14 cellular contexts compared by ENCODE assay signal in genomic region chrX:118521435-118521834, GRCh38. TPM values are rescaled to one million over a fixed set of nuclear protein-coding genes. Genes with fewer than 3 reads are reported as not detected.
A peak's percentile ranks its signal among the peaks of the same experiment; 100 is the strongest.
DNase-seq lines count a peak whose midpoint lies in the region; ATAC-seq, FAIRE-seq and TF ChIP-seq lines count a peak whose summit lies in the region.
"Had no signal": no experiment of that assay in that cellular context is flagged by ENCODE, and none has a peak within 500 bp of the region (broad histone marks: within the 10 kb centered on the region; RNA-seq: fewer than 3 reads in every experiment).

No MANE protein-coding gene starts in this region.

- H4K91ac ChIP-seq in IMR-90 (ENCODE audit: insufficient read depth, low read depth, low read length), result 0 out of 2 replicates have a peak overlapping the region, but pooled peaks have one; percentile 76

- no peak overlapping the region for H3K4me3 Mint-ChIP-seq in glutamatergic neuron (ENCODE audit: unreplicated experiment)
- H3K4me3 Mint-ChIP-seq: activated naive CD8-positive, alpha-beta T cell treated with anti-CD3 and anti-CD28 coated beads, Interleukin-2, amount 10 ng/mL, durations not matched to agents 7 days and 5 days had no signal

- H3K4me3 ChIP-seq in AG10803 (ENCODE audit: low read length), result no peak overlapping the region
- H3K4me3 ChIP-seq in IMR-90 (ENCODE audit: insufficient read depth, low read depth, low read length), result no peak overlapping the region
- H3K4me3 ChIP-seq in neutrophil (ENCODE audit: low read depth in 1 of 2, low read length in 1 of 2), result no peak overlapping the region
- H3K4me3 ChIP-seq: SJSA1 had no signal

- H4K20me1 ChIP-seq in IMR-90 (ENCODE audit: insufficient read depth, low read length), result no peaks in the 10 kb centered on the region; the same call in 1 of the 2 replicates

- in situ Hi-C loops in IMR-90 (cut with MboI; ENCODE audit: low sequenced_read_pairs), result no loop called here

- WGBS in IMR-90 (ENCODE audit: extremely low coverage in 2 of 2, insufficient read length in 1 of 2), 2 experiments, result no CpG with 5 or more reads among the region's 3 CpGs

- no peak overlapping the region for H2AK9ac ChIP-seq in IMR-90 (replicated peaks; ENCODE audit: low read depth, low read length, poor library complexity)

- H3K36me3 ChIP-seq in IMR-90 (ENCODE audit: control insufficient read depth, insufficient read depth, low read length), result no peaks in the 10 kb centered on the region
- H3K36me3 ChIP-seq in neutrophil, result no peaks in the 10 kb centered on the region
- H3K36me3 ChIP-seq: SJSA1 had no signal

- peak overlapping the region; percentile 96 for H3K18ac ChIP-seq in IMR-90 (ENCODE audit: low read depth, low read length)

- TF ChIP-seq RAD21 in IMR-90 (IDR thresholded peaks at IDR 0.05; ENCODE audit: low read length), result no peak

- peak; percentile 57 for ATAC-seq in IMR-90 (ENCODE audit: low read depth)
- ATAC-seq in GM19395 (IDR thresholded peaks at IDR 0.05; ENCODE audit: unreplicated experiment), result no peak
- no peak for ATAC-seq in HG02678 (IDR thresholded peaks at IDR 0.05; ENCODE audit: unreplicated experiment)
- no peak for ATAC-seq in HG03097 (IDR thresholded peaks at IDR 0.05; ENCODE audit: low FRiP score, unreplicated experiment)

- CTCF ChIA-PET in IMR-90 (lab: Yijun Ruan, JAX), result no interaction called here

- peak overlapping the region; percentile 58; the same call in 1 of the 2 replicates for H2BK20ac ChIP-seq in IMR-90 (ENCODE audit: low read depth, low read length)

- POLR2A ChIA-PET in IMR-90 (lab: Charles Lee; ENCODE audit: unreplicated experiment), result no interaction called here

- H3K4me1 Mint-ChIP-seq in glutamatergic neuron (ENCODE audit: low read depth, unreplicated experiment), result peaks cover 8% of the 10 kb centered on the region

- no TSS peak for BruUV-seq in IMR-90 (replicated peaks; lab: Mats Ljungman, UMichigan)

- no peaks in the 10 kb centered on the region for H3K27me3 Mint-ChIP-seq in glutamatergic neuron (ENCODE audit: unreplicated experiment)
- H3K27me3 Mint-ChIP-seq: activated naive CD8-positive, alpha-beta T cell treated with anti-CD3 and anti-CD28 coated beads, Interleukin-2, amount 10 ng/mL, durations not matched to agents 7 days and 5 days had no signal

- H3K14ac ChIP-seq in IMR-90 (replicated peaks; ENCODE audit: low read depth, low read length), result no peak overlapping the region

- H3K9me3 ChIP-seq in IMR-90 (ENCODE audit: control insufficient read depth, insufficient read depth, low read length) (no peaks in the 10 kb centered on the region), neutrophil (no peaks in the 10 kb centered on the region)
- H3K9me3 ChIP-seq: Caco-2, SJSA1 had no signal

- intact Hi-C loops in IMR-90 (cut with micrococcal nuclease), result no loop called here

- no peaks in the 10 kb centered on the region for H3K27me3 ChIP-seq in IMR-90 (ENCODE audit: control insufficient read depth, insufficient read depth, low read length)
- no peaks in the 10 kb centered on the region for H3K27me3 ChIP-seq in neutrophil
- H3K27me3 ChIP-seq: SJSA1 had no signal

- DNase-seq in AG10803 (ENCODE audit: low read depth) (peak; percentile 81), IMR-90 (peak; percentile 76), glutamatergic neuron (no peak)
- DNase-seq: activated naive CD8-positive, alpha-beta T cell treated with anti-CD3 and anti-CD28 coated beads, Interleukin-2, amount 10 ng/mL, durations not matched to agents 7 days and 5 days; Caco-2; NCI-H510A; stimulated activated CD4-positive, alpha-beta T cell treated with anti-CD3 and anti-CD28 coated beads, Interleukin-2, amount 100 ng/mL, for 24 hours had no signal

- H3K9me1 ChIP-seq in IMR-90 (ENCODE audit: insufficient read depth, low read length), result no peaks in the 10 kb centered on the region

- H3K9ac ChIP-seq in IMR-90 (ENCODE audit: low read depth, low read length), result no peak overlapping the region

- peak; percentile 72 for FAIRE-seq in colon (lab: Jason Lieb, UNC)
- FAIRE-seq: endometrium had no signal

- H4K5ac ChIP-seq in IMR-90 (ENCODE audit: low read depth, low read length), result peak overlapping the region; percentile 99; the same call in 1 of the 2 replicates

- TF ChIP-seq POLR2A in IMR-90 (IDR thresholded peaks at IDR 0.05; ENCODE audit: low read depth, low read length), result no peak

- H3K4me1 ChIP-seq in IMR-90 (ENCODE audit: control insufficient read depth, insufficient read depth, low read length) (peaks cover 20% of the 10 kb centered on the region), neutrophil (ENCODE audit: control insufficient read depth in 1 of 2, insufficient read depth in 1 of 2, low read depth in 1 of 2, low read length in 1 of 2) (peaks cover 66 to 69% of the 10 kb centered on the region in 2 experiments)
- H3K4me1 ChIP-seq: Caco-2 had no signal

- H3K79me1 ChIP-seq in IMR-90 (ENCODE audit: low read depth in 1 of 2, low read length in 2 of 2), result peaks cover 5 to 15% of the 10 kb centered on the region in 2 experiments

- TF ChIP-seq CTCF in AG10803 (conservative IDR thresholded peaks at IDR 0.05; ENCODE audit: low read length), result no peak
- TF ChIP-seq CTCF in IMR-90 (conservative IDR thresholded peaks at IDR 0.05; ENCODE audit: low read depth, low read length), result no peak
- no peak for TF ChIP-seq CTCF in neutrophil (IDR thresholded peaks at IDR 0.05)
- no peak for TF ChIP-seq CTCF in glutamatergic neuron (IDR thresholded peaks at IDR 0.05; ENCODE audit: partially characterized antibody, unreplicated experiment)

- peak overlapping the region; percentile 81; the same call in 1 of the 2 replicates for H3K4ac ChIP-seq in IMR-90 (ENCODE audit: low read depth, low read length)

- H3K27ac ChIP-seq in IMR-90 (ENCODE audit: insufficient read depth, low read length) (peak overlapping the region; percentile 79; the same call in 1 of the 2 replicates), neutrophil (peak overlapping the region; percentile 59)

- peak overlapping the region; percentile 76; the same call in 1 of the 2 replicates for H3K4me2 ChIP-seq in IMR-90 (ENCODE audit: low read depth, low read length)

- peak overlapping the region; percentile 92 for H2BK5ac ChIP-seq in IMR-90 (ENCODE audit: low read depth, low read length, poor library complexity, severe bottlenecking)

- H2BK120ac ChIP-seq in IMR-90 (ENCODE audit: low read depth, low read length), result peak overlapping the region; percentile 18; the same call in 1 of the 2 replicates

- H4K8ac ChIP-seq in IMR-90 (ENCODE audit: low read depth in 2 of 2, low read length in 2 of 2), result peak overlapping the region in 1 of 2 experiments; percentile 66; a peak in 1 of 4 replicates

- H3K23ac ChIP-seq in IMR-90 (ENCODE audit: low read depth, low read length), result no peak overlapping the region

- H2BK15ac ChIP-seq in IMR-90 (ENCODE audit: low read depth, low read length), result no peak overlapping the region

- no peaks in the 10 kb centered on the region for H3K36me3 Mint-ChIP-seq in glutamatergic neuron (ENCODE audit: unreplicated experiment)

- no peak overlapping the region for H3K27ac Mint-ChIP-seq in glutamatergic neuron (ENCODE audit: unreplicated experiment)
- H3K27ac Mint-ChIP-seq: activated naive CD8-positive, alpha-beta T cell treated with anti-CD3 and anti-CD28 coated beads, Interleukin-2, amount 10 ng/mL, durations not matched to agents 7 days and 5 days had no signal

- peak overlapping the region; percentile 5; the same call in 1 of the 2 replicates for H3K56ac ChIP-seq in IMR-90 (ENCODE audit: extremely low read depth, insufficient read depth, low read length)

- no peak overlapping the region for H2AFZ ChIP-seq in IMR-90 (replicated peaks; ENCODE audit: low read length, poor library complexity)

- H2AK5ac ChIP-seq in IMR-90 (ENCODE audit: low read depth, low read length), result no peak overlapping the region

- no peaks in the 10 kb centered on the region for H3K9me3 Mint-ChIP-seq in glutamatergic neuron (ENCODE audit: unreplicated experiment)
- H3K9me3 Mint-ChIP-seq: activated naive CD8-positive, alpha-beta T cell treated with anti-CD3 and anti-CD28 coated beads, Interleukin-2, amount 10 ng/mL, durations not matched to agents 7 days and 5 days had no signal

- dilution Hi-C loops in IMR-90 (cut with HindIII; ENCODE audit: low sequenced_read_pairs, unreplicated experiment), result no loop called here

TF ChIP-seq in IMR-90, 13 proteins besides CTCF, POLR2A, EP300 and RAD21 (continues in another document):
- TF ChIP-seq MXI1 (IDR thresholded peaks at IDR 0.05; ENCODE audit: borderline replicate concordance, low read depth, low read length) (no peak), ELK1 (IDR thresholded peaks at IDR 0.05; ENCODE audit: borderline replicate concordance, low read depth, low read length) (no peak), CEBPB (IDR thresholded peaks at IDR 0.05; ENCODE audit: low read depth, low read length) (peak; percentile 79), SMC3 (IDR thresholded peaks at IDR 0.05; ENCODE audit: low read depth, low read length) (no peak), FOS (IDR thresholded peaks at IDR 0.05; ENCODE audit: low read depth, low read length) (peak; percentile 28; the same call in 1 of the 2 replicates), USF2 (IDR thresholded peaks at IDR 0.05; ENCODE audit: low read depth, low read length) (peak; percentile 72; the same call in 1 of the 2 replicates), MAZ (IDR thresholded peaks at IDR 0.05; ENCODE audit: borderline replicate concordance, low read depth, low read length) (no peak), BHLHE40 (IDR thresholded peaks at IDR 0.05; ENCODE audit: low read depth, low read length) (no peak), MAFK (IDR thresholded peaks at IDR 0.05; ENCODE audit: low read depth, low read length) (no peak), RFX5 (IDR thresholded peaks at IDR 0.05; ENCODE audit: low read depth, low read length) (no peak)

RNA-seq across cellular contexts. Expression of gene DOCK11, which starts 25.8 kb away (rescaled TPM):
- 13.1 and 14.7 TPM in 2 replicates for total RNA-seq in IMR-90 (2012; rRNA removed)
- 3.2 and 3.9 TPM in 2 replicates for polyA plus RNA-seq in IMR-90 (2012; rRNA removed)
- 0.55 and 0.69 TPM in 2 replicates for polyA plus RNA-seq in IMR-90 (2012; cell fraction: cytosol; rRNA removed)
- polyA plus RNA-seq in IMR-90 (2012; cell fraction: nucleus; rRNA removed; ENCODE audit: low replicate concordance), result 0.35 and 5.0 TPM in 2 replicates
- 53.1 TPM for total RNA-seq in glutamatergic neuron (ENCODE audit: unreplicated experiment)
